In genomic region chr10:75398238-75398629, GRCh38 we compare ENCODE assay signal across 9 cellular contexts. TPM values are rescaled to one million over a fixed set of nuclear protein-coding genes. Genes with fewer than 3 reads are reported as not detected.
DNase-seq lines count a peak whose midpoint lies in the region; ATAC-seq and TF ChIP-seq lines count a peak whose summit lies in the region.
"Had no signal": no experiment of that assay in that cellular context is flagged by ENCODE, and none has a peak within 500 bp of the region (broad histone marks: within the 10 kb centered on the region; RNA-seq: fewer than 3 reads in every experiment).

No MANE protein-coding gene starts in this region.

- no peaks in the 10 kb centered on the region for H3K36me3 ChIP-seq in iPS-18a (ENCODE audit: control insufficient read depth, low read depth, low read length)
- peaks cover 0 to 34% (median 6%) of the 10 kb centered on the region in 4 donors for H3K36me3 ChIP-seq in sigmoid colon
- no peaks in the 10 kb centered on the region for H3K36me3 ChIP-seq in effector memory CD4-positive, alpha-beta T cell (ENCODE audit: control insufficient read depth, insufficient read depth, low read length)

- TF ChIP-seq CTCF in astrocyte of the spinal cord (IDR thresholded peaks at IDR 0.05; ENCODE audit: low read depth, low read length) (no peak), sigmoid colon (IDR thresholded peaks at IDR 0.05) (no peak)

- no peaks in the 10 kb centered on the region for H3K9me3 ChIP-seq in iPS-18a (ENCODE audit: control insufficient read depth, low read depth, low read length)
- no peaks in the 10 kb centered on the region for H3K9me3 ChIP-seq in sigmoid colon
- no peaks in the 10 kb centered on the region for H3K9me3 ChIP-seq in effector memory CD4-positive, alpha-beta T cell (ENCODE audit: control insufficient read depth, low read length)

- H3K27ac ChIP-seq in iPS-18a (ENCODE audit: low read length) (no peak overlapping the region), sigmoid colon (peak overlapping the region; percentile 93 to 99 (median 98))
- H3K27ac ChIP-seq in effector memory CD4-positive, alpha-beta T cell (ENCODE audit: insufficient read depth, low read length, poor library complexity, severe bottlenecking) = no peak overlapping the region

- H3K9ac ChIP-seq in iPS-18a (ENCODE audit: low read length) = no peak overlapping the region

- no peak for TF ChIP-seq EP300 in sigmoid colon (IDR thresholded peaks at IDR 0.05)

- H3K4me3 ChIP-seq in astrocyte of the spinal cord (ENCODE audit: low read depth, low read length) (peak overlapping the region; percentile 99), iPS-18a (ENCODE audit: low read length) (peak overlapping the region; percentile 38), sigmoid colon (peak overlapping the region; percentile 76 to 97 (median 92))
- no peak overlapping the region for H3K4me3 ChIP-seq in effector memory CD4-positive, alpha-beta T cell (ENCODE audit: insufficient read depth, low read depth, low read length, poor library complexity, severe bottlenecking)

- intact Hi-C loops in sigmoid colon (cut with DNase I) = no loop called here

- ATAC-seq in esophagus mucosa = no peak

- H3K4me1 ChIP-seq in iPS-18a (ENCODE audit: control insufficient read depth, low read depth, low read length) = peaks cover 16% of the 10 kb centered on the region
- peaks cover 0 to 37% (median 18%) of the 10 kb centered on the region in 4 donors for H3K4me1 ChIP-seq in sigmoid colon
- H3K4me1 ChIP-seq in effector memory CD4-positive, alpha-beta T cell (ENCODE audit: control insufficient read depth, insufficient read depth, low read length, poor library complexity, severe bottlenecking) = peaks cover 29% of the 10 kb centered on the region

- TF ChIP-seq POLR2A in sigmoid colon (IDR thresholded peaks at IDR 0.05) = no peak

- 71% methylated on average over 9 of the region's 9 CpGs for WGBS in sigmoid colon, 2 donors

- H3K27me3 ChIP-seq in iPS-18a (ENCODE audit: control insufficient read depth, insufficient read depth, low read length) (peaks cover 99% of the 10 kb centered on the region), sigmoid colon (no peaks in the 10 kb centered on the region)
- peaks cover 54% of the 10 kb centered on the region for H3K27me3 ChIP-seq in effector memory CD4-positive, alpha-beta T cell (replicated peaks; ENCODE audit: control insufficient read depth, insufficient read depth, low read length, poor library complexity, severe bottlenecking)

- DNase-seq in EH (ENCODE audit: low read depth) (peak; percentile 31), astrocyte of the spinal cord (ENCODE audit: low read depth, low spot score) (peak; percentile 31), sigmoid colon (no peak), HK-2 (ENCODE audit: unreplicated experiment) (no peak), T-helper 1 cell (no peak)
- no peak for DNase-seq in effector memory CD4-positive, alpha-beta T cell
- DNase-seq: cortex of kidney had no signal

- in situ Hi-C loops in astrocyte of the spinal cord (cut with HindIII; ENCODE audit: low sequenced_read_pairs) = no loop called here

RNA-seq across cellular contexts. Expression of gene ZNF503, which starts 3.3 kb away (rescaled TPM):
- total RNA-seq in sigmoid colon (10 to 100 TPM; 10.0 to 20.3 (median 18.2) TPM), esophagus mucosa (18.8 TPM)
- 1 to 10 TPM; 2.3 to 6.3 (median 5.4) TPM for polyA plus RNA-seq in sigmoid colon

RNA-seq across cellular contexts. Expression of gene LRMDA, which starts 33.2 kb away (rescaled TPM):
- total RNA-seq in sigmoid colon (10 to 100 TPM in 3 of 4 donors, 1 to 10 TPM in 1; 5.7 to 22.2 (median 13.7) TPM), esophagus mucosa (1.8 TPM)
- 1 to 10 TPM; 2.8 to 9.0 (median 4.2) TPM for polyA plus RNA-seq in sigmoid colon

Comparison
In these comparisons a context has a peak if more than half of its experiments do, and no peak if none do; other contexts are left out.
1. DNase-seq: peak in EH (single experiment) and astrocyte of the spinal cord (single experiment); none in sigmoid colon (single experiment), HK-2 (single experiment), effector memory CD4-positive, alpha-beta T cell (0 of 3) and T-helper 1 cell (0 of 5).
2. H3K27ac ChIP-seq: peak in sigmoid colon (4 of 4); none in iPS-18a (single experiment) and effector memory CD4-positive, alpha-beta T cell (single experiment).